Comparison of ENCODE assay signal across 13 cellular contexts in genomic region chr9:19992556-19992955, GRCh38.
DNase-seq lines count a peak whose midpoint lies in the region; ATAC-seq and TF ChIP-seq lines count a peak whose summit lies in the region.
"Had no signal": no experiment of that assay in that cellular context is flagged by ENCODE, and none has a peak within 500 bp of the region (broad histone marks: within the 10 kb centered on the region; RNA-seq: fewer than 3 reads in every experiment).

No MANE protein-coding gene starts in this region.

- DNase-seq in SK-N-SH (no peak), kidney tubule cell (ENCODE audit: low spot score) (peak; percentile 85), NCI-H1105 (lab: John Stamatoyannopoulos, UW) (no peak), DMS53 treated with DMSO at 0.1 percent for 48 hours (lab: John Stamatoyannopoulos, UW; ENCODE audit: unreplicated experiment) (no peak)
- peak; percentile 34 for DNase-seq in Jurkat, Clone E6-1 (ENCODE audit: low read depth, low spot score)
- no peak for DNase-seq in activated T-helper 2 cell treated with anti-CD3 and anti-CD28 coated beads, Interferon-gamma antibody, Interleukin-2, Interleukin-4, amounts not matched to agents 10 μg/mL and 5 μg/mL and 100 μg/mL, durations not matched to agents 14 hours and 24 hours and 36 hours (ENCODE audit: low spot score)
- DNase-seq: GF-D8, glutamatergic neuron, Kasumi-1, pancreas had no signal

- no peaks in the 10 kb centered on the region for H3K79me2 ChIP-seq in SK-N-SH (ENCODE audit: insufficient read depth)

- no peak overlapping the region for H3K9ac ChIP-seq in SK-N-SH

- TF ChIP-seq CTCF in SK-N-SH (IDR thresholded peaks at IDR 0.05): no peak

- no peaks in the 10 kb centered on the region for H3F3A ChIP-seq in SK-N-SH (replicated peaks; ENCODE audit: insufficient read depth)

- no peaks in the 10 kb centered on the region for H4K20me1 ChIP-seq in SK-N-SH (ENCODE audit: insufficient read depth)

- no peak overlapping the region for H3K4me3 ChIP-seq in SK-N-SH (ENCODE audit: low read depth in 2 of 2, low read length in 1 of 2)
- H3K4me3 ChIP-seq in Jurkat, Clone E6-1 (ENCODE audit: low read length): no peak overlapping the region
- H3K4me3 ChIP-seq: lung, pancreas had no signal

- no peak for TF ChIP-seq EP300 in SK-N-SH (IDR thresholded peaks at IDR 0.05; ENCODE audit: borderline replicate concordance in 1 of 2, low read depth in 1 of 2, low read length in 1 of 2)

- peak overlapping the region; percentile 3 for H3K27ac Mint-ChIP-seq in activated T-helper 2 cell treated with anti-CD3 and anti-CD28 coated beads, Interferon-gamma antibody, Interleukin-2, Interleukin-4, amounts not matched to agents 10 μg/mL and 5 μg/mL and 100 μg/mL, durations not matched to agents 14 hours and 24 hours and 36 hours

- POLR2A ChIA-PET in SK-N-SH (lab: Yijun Ruan, JAX): no interaction called here

- H3K27me3 ChIP-seq in SK-N-SH (ENCODE audit: insufficient read depth): no peaks in the 10 kb centered on the region
- H3K27me3 ChIP-seq: pancreas had no signal

- peaks cover 52% of the 10 kb centered on the region for H3K4me1 Mint-ChIP-seq in activated T-helper 2 cell treated with anti-CD3 and anti-CD28 coated beads, Interferon-gamma antibody, Interleukin-2, Interleukin-4, amounts not matched to agents 10 μg/mL and 5 μg/mL and 100 μg/mL, durations not matched to agents 14 hours and 24 hours and 36 hours (ENCODE audit: low read depth)

- peaks cover 14% of the 10 kb centered on the region for H3K36me3 Mint-ChIP-seq in activated T-helper 2 cell treated with anti-CD3 and anti-CD28 coated beads, Interferon-gamma antibody, Interleukin-2, Interleukin-4, amounts not matched to agents 10 μg/mL and 5 μg/mL and 100 μg/mL, durations not matched to agents 14 hours and 24 hours and 36 hours (ENCODE audit: low read depth)

- H3K9me3 ChIP-seq in SK-N-SH: no peaks in the 10 kb centered on the region
- H3K9me3 ChIP-seq: pancreas had no signal

- H3K9me2 ChIP-seq in SK-N-SH: no peaks in the 10 kb centered on the region

- H3K4me3 Mint-ChIP-seq in activated T-helper 2 cell treated with anti-CD3 and anti-CD28 coated beads, Interferon-gamma antibody, Interleukin-2, Interleukin-4, amounts not matched to agents 10 μg/mL and 5 μg/mL and 100 μg/mL, durations not matched to agents 14 hours and 24 hours and 36 hours (ENCODE audit: low read depth): no peak overlapping the region

- WGBS in SK-N-SH (ENCODE audit: low lambda C conversion rate): 31% methylated on average over 2 of the region's 2 CpGs

- no peaks in the 10 kb centered on the region for H3K36me3 ChIP-seq in SK-N-SH (replicated peaks in 1 of 2; ENCODE audit: control insufficient read depth in 1 of 2, insufficient read depth in 2 of 2, low read length in 1 of 2)
- H3K36me3 ChIP-seq: pancreas had no signal

- H3K27ac ChIP-seq in SK-N-SH (ENCODE audit: low read depth in 2 of 2, low read length in 1 of 2): no peak overlapping the region
- H3K27ac ChIP-seq: pancreas had no signal

- no peak overlapping the region for H3K4me2 ChIP-seq in SK-N-SH

- intact Hi-C loops in activated T-helper 2 cell treated with anti-CD3 and anti-CD28 coated beads, Interferon-gamma antibody, Interleukin-2, Interleukin-4, amounts not matched to agents 10 μg/mL and 5 μg/mL and 100 μg/mL, durations not matched to agents 14 hours and 24 hours and 36 hours (cut with micrococcal nuclease): loop anchor here (1.0 kb wide), 2 partner anchors 17 to 343 kb away; no protein-coding TSS in a partner anchor

- 0 out of 4 replicates have a peak, but pooled peaks cover 0 to 4% of the 10 kb centered on the region in 2 experiments for H3K4me1 ChIP-seq in SK-N-SH (ENCODE audit: control insufficient read depth in 1 of 2, insufficient read depth in 2 of 2, low read depth in 1 of 2, low read length in 1 of 2)
- H3K4me1 ChIP-seq: pancreas had no signal

- ATAC-seq in SK-N-SH treated with all-trans-retinoic acid at 6 μM for 48 hours: no peak
- no peak for ATAC-seq in GM21526 (IDR thresholded peaks at IDR 0.05; ENCODE audit: low FRiP score, unreplicated experiment)
- ATAC-seq: pancreas had no signal

- no peak for TF ChIP-seq RAD21 in SK-N-SH (IDR thresholded peaks at IDR 0.05; ENCODE audit: low read length)

- H3K9me3 Mint-ChIP-seq in activated T-helper 2 cell treated with anti-CD3 and anti-CD28 coated beads, Interferon-gamma antibody, Interleukin-2, Interleukin-4, amounts not matched to agents 10 μg/mL and 5 μg/mL and 100 μg/mL, durations not matched to agents 14 hours and 24 hours and 36 hours: peaks cover 7% of the 10 kb centered on the region

- CTCF ChIA-PET in SK-N-SH (lab: Yijun Ruan, JAX): no interaction called here

- no peak overlapping the region for H2AFZ ChIP-seq in SK-N-SH (ENCODE audit: low read depth)

- H3K27me3 Mint-ChIP-seq in activated T-helper 2 cell treated with anti-CD3 and anti-CD28 coated beads, Interferon-gamma antibody, Interleukin-2, Interleukin-4, amounts not matched to agents 10 μg/mL and 5 μg/mL and 100 μg/mL, durations not matched to agents 14 hours and 24 hours and 36 hours (ENCODE audit: low read depth): no peaks in the 10 kb centered on the region

TF ChIP-seq in SK-N-SH, 30 proteins besides CTCF, POLR2A, EP300 and RAD21:
- no peak for TF ChIP-seq GATA2 (CRISPR knock-in tag; IDR thresholded peaks at IDR 0.05)
- TF ChIP-seq PBX3 (IDR thresholded peaks at IDR 0.05): peak; percentile 67
- peak; percentile 30 for TF ChIP-seq JUND (IDR thresholded peaks at IDR 0.05)
- 0 out of 2 replicates have a peak, but pooled peaks have one; percentile 72 for TF ChIP-seq RXRA (IDR thresholded peaks at IDR 0.05; ENCODE audit: borderline replicate concordance, low read depth)
- peak; percentile 62 for TF ChIP-seq TCF12 (IDR thresholded peaks at IDR 0.05)

TF ChIP-seq in SK-N-SH treated with all-trans-retinoic acid at 6 μM for 48 hours, 23 proteins besides CTCF, POLR2A, EP300 and RAD21:
- no peak for TF ChIP-seq ARNTL (CRISPR knock-in tag; IDR thresholded peaks at IDR 0.05; ENCODE audit: borderline replicate concordance, low read depth)
- no peak for TF ChIP-seq CREB5 (CRISPR knock-in tag; IDR thresholded peaks at IDR 0.05; ENCODE audit: low read depth)
- TF ChIP-seq ZNF565 (CRISPR knock-in tag; conservative IDR thresholded peaks at IDR 0.05; ENCODE audit: low read depth): no peak
- no peak for TF ChIP-seq ZNF70 (CRISPR knock-in tag; IDR thresholded peaks at IDR 0.05)
- TF ChIP-seq ZFP3 (CRISPR knock-in tag; IDR thresholded peaks at IDR 0.05): no peak
- no peak for TF ChIP-seq CSDC2 (CRISPR knock-in tag; IDR thresholded peaks at IDR 0.05)
- no peak for TF ChIP-seq OSR1 (CRISPR knock-in tag; IDR thresholded peaks at IDR 0.05)
- no peak for TF ChIP-seq TCF4 (CRISPR knock-in tag; IDR thresholded peaks at IDR 0.05; ENCODE audit: borderline replicate concordance)
- no peak for TF ChIP-seq GLIS3 (CRISPR knock-in tag; IDR thresholded peaks at IDR 0.05)

Comparison
In these comparisons a context has a peak if more than half of its experiments do, and no peak if none do; other contexts are left out.
1. DNase-seq: peak in Jurkat, Clone E6-1 (single experiment) and kidney tubule cell (single experiment); none in SK-N-SH (single experiment), activated T-helper 2 cell treated with anti-CD3 and anti-CD28 coated beads, Interferon-gamma antibody, Interleukin-2, Interleukin-4, amounts not matched to agents 10 μg/mL and 5 μg/mL and 100 μg/mL, durations not matched to agents 14 hours and 24 hours and 36 hours (single experiment), NCI-H1105 (single experiment) and DMS53 treated with DMSO at 0.1 percent for 48 hours (single experiment).